In the genomic region with DNA sequence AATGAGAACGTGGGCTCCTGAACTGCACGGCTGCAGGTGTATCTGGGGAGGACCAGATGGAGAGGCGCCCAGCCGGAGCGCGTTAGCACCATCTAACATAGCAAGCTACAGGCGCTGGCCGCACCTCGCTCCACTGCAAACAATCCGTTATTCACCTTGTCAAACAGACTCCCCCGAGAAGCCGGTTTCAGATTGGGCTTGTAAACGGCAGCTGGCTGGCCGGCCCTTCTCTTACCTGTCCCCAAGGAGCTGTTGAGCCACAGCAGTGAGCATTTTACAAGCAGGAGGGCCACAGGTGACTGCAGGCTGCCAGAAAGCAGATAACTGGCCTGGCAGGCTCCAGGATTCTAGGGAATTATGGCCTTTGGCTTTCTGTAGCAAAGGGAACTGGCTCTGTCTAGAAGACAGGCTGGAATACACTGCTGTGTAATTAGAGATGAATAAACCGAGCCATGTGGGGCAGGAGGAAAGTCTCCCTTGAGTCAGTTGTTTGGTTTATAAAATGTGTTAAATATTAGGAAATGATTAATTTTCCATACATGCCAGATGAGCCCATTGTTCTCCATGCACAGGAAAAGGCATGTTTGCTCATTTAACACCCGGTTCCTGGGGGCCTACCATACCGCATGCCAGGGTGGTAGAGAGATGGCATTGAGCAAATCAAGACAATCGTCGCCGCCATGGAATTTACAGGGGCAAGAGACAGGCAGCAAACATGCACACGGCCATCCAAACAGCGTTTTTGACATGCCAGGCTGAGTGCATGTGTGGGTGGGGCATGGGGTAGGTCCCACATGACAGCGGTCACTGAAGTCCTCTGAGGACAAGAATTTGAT, we compare ENCODE assay signal across 14 cellular contexts.
DNase-seq lines count a peak whose midpoint lies in the region; ATAC-seq and TF ChIP-seq lines count a peak whose summit lies in the region.
"Had no signal": no experiment of that assay in that cellular context is flagged by ENCODE, and none has a peak within 500 bp of the region (broad histone marks: within the 10 kb centered on the region; RNA-seq: fewer than 3 reads in every experiment).

No MANE protein-coding gene starts in this region.

- H3K27me3 ChIP-seq in endodermal cell (ENCODE audit: control insufficient read depth, insufficient read depth, low read length, poor library complexity, severe bottlenecking), result peaks cover 2% of the 10 kb centered on the region

- no peak overlapping the region for H3K27ac Mint-ChIP-seq in activated T-helper 17 cell treated with anti-CD3 and anti-CD28 coated beads, Interleukin-2, amount 50 U/mL, for 72 hours
- H3K27ac Mint-ChIP-seq in progenitor cell of endocrine pancreas (peak overlapping the region; percentile 58), endodermal cell (no peak overlapping the region)

- H3K36me3 Mint-ChIP-seq in activated T-helper 17 cell treated with anti-CD3 and anti-CD28 coated beads, Interleukin-2, amount 50 U/mL, for 72 hours (ENCODE audit: low read depth), result peaks cover 53% of the 10 kb centered on the region
- no peaks in the 10 kb centered on the region for H3K36me3 Mint-ChIP-seq in progenitor cell of endocrine pancreas (ENCODE audit: insufficient read depth)
- H3K36me3 Mint-ChIP-seq in endodermal cell (ENCODE audit: low read depth), result no peaks in the 10 kb centered on the region

- H3K9me3 ChIP-seq in endodermal cell (ENCODE audit: control insufficient read depth, low read length), result no peaks in the 10 kb centered on the region
- H3K9me3 ChIP-seq: left ventricle myocardium inferior had no signal

- no peaks in the 10 kb centered on the region for H3K36me3 ChIP-seq in endodermal cell (ENCODE audit: control insufficient read depth, insufficient read depth, low read length)
- H3K36me3 ChIP-seq: left ventricle myocardium inferior had no signal

- H3K27me3 Mint-ChIP-seq in activated T-helper 17 cell treated with anti-CD3 and anti-CD28 coated beads, Interleukin-2, amount 50 U/mL, for 72 hours, result no peaks in the 10 kb centered on the region
- peaks cover 33% of the 10 kb centered on the region for H3K27me3 Mint-ChIP-seq in progenitor cell of endocrine pancreas
- peaks cover 12% of the 10 kb centered on the region for H3K27me3 Mint-ChIP-seq in endodermal cell (ENCODE audit: insufficient read depth)

- H3K9ac ChIP-seq in endodermal cell (ENCODE audit: extremely low read depth, low read length, poor library complexity, severe bottlenecking), result no peak overlapping the region

- peaks cover 36% of the 10 kb centered on the region for H3K4me1 Mint-ChIP-seq in activated T-helper 17 cell treated with anti-CD3 and anti-CD28 coated beads, Interleukin-2, amount 50 U/mL, for 72 hours
- H3K4me1 Mint-ChIP-seq in progenitor cell of endocrine pancreas (ENCODE audit: low read depth) (peaks cover 29% of the 10 kb centered on the region), endodermal cell (peaks cover 26% of the 10 kb centered on the region)

- H3K4me1 ChIP-seq in endodermal cell (ENCODE audit: control insufficient read depth, insufficient read depth, low read length), result peaks cover 4% of the 10 kb centered on the region

- ATAC-seq in activated T-helper 17 cell treated with anti-CD3 and anti-CD28 coated beads, Interleukin-2, amount 50 U/mL, for 72 hours (replicated peaks), result no peak
- ATAC-seq: activated CD4-positive, CD25-positive, alpha-beta regulatory T cell treated with anti-CD3 and anti-CD28 coated beads, Interleukin-2, amount 50 U/mL, for 24 hours; esophagus mucosa; Panc1; right cardiac atrium had no signal

- H3K4me3 Mint-ChIP-seq in activated T-helper 17 cell treated with anti-CD3 and anti-CD28 coated beads, Interleukin-2, amount 50 U/mL, for 72 hours, result peak overlapping the region; percentile 0
- H3K4me3 Mint-ChIP-seq in progenitor cell of endocrine pancreas (ENCODE audit: low read depth) (no peak overlapping the region), endodermal cell (no peak overlapping the region)

- in situ Hi-C loops in KBM-7 (cut with MboI; ENCODE audit: low pct_unique_long_range_greater_than_20kb, low sequenced_read_pairs), result loop anchor here (25.0 kb wide), 1 partner anchor 204 kb away; no protein-coding TSS in a partner anchor

- H3K9me3 Mint-ChIP-seq in activated T-helper 17 cell treated with anti-CD3 and anti-CD28 coated beads, Interleukin-2, amount 50 U/mL, for 72 hours, result no peaks in the 10 kb centered on the region
- H3K9me3 Mint-ChIP-seq in progenitor cell of endocrine pancreas (ENCODE audit: low read depth) (no peaks in the 10 kb centered on the region), endodermal cell (no peaks in the 10 kb centered on the region)

- DNase-seq in DMS 273 (lab: John Stamatoyannopoulos, UW; ENCODE audit: unreplicated experiment), result peak; percentile 14
- no peak for DNase-seq in DMS 273 treated with DMSO at 0.1 percent for 48 hours (lab: John Stamatoyannopoulos, UW)
- DNase-seq in NCI-H128 (lab: John Stamatoyannopoulos, UW; ENCODE audit: unreplicated experiment), result peak; percentile 44
- DNase-seq in progenitor cell of endocrine pancreas (ENCODE audit: low spot score, unreplicated experiment), result peak; percentile 28
- DNase-seq in activated gamma-delta T cell (lab: John Stamatoyannopoulos, UW), result no peak
- no peak for DNase-seq in endodermal cell
- no peak for DNase-seq in KBM-7
- DNase-seq: left ventricle myocardium inferior, right cardiac atrium had no signal

- no peak overlapping the region for H3K27ac ChIP-seq in endodermal cell (ENCODE audit: low read depth, low read length)
- H3K27ac ChIP-seq: 22Rv1, left ventricle myocardium inferior had no signal

- H3K4me3 ChIP-seq in endodermal cell (ENCODE audit: low read length), result no peak overlapping the region
- H3K4me3 ChIP-seq: left ventricle myocardium inferior had no signal

- TF ChIP-seq CTCF in progenitor cell of endocrine pancreas (IDR thresholded peaks at IDR 0.05; ENCODE audit: unreplicated experiment) (no peak), endodermal cell (conservative IDR thresholded peaks at IDR 0.05) (no peak)

- 87 to 88% methylated on average over 20 to 23 of the region's 23 CpGs for WGBS in endodermal cell (ENCODE audit: insufficient coverage in 1 of 2, insufficient read length in 1 of 2), 2 experiments

Comparison
In these comparisons a context has a peak if more than half of its experiments do, and no peak if none do; other contexts are left out.
1. DNase-seq: peak in DMS 273 (single experiment), NCI-H128 (single experiment) and progenitor cell of endocrine pancreas (single experiment); none in DMS 273 treated with DMSO at 0.1 percent for 48 hours (single experiment), activated gamma-delta T cell (single experiment), endodermal cell (single experiment) and KBM-7 (single experiment).